ENCODE assay signal across 31 cellular contexts in the genomic region with DNA sequence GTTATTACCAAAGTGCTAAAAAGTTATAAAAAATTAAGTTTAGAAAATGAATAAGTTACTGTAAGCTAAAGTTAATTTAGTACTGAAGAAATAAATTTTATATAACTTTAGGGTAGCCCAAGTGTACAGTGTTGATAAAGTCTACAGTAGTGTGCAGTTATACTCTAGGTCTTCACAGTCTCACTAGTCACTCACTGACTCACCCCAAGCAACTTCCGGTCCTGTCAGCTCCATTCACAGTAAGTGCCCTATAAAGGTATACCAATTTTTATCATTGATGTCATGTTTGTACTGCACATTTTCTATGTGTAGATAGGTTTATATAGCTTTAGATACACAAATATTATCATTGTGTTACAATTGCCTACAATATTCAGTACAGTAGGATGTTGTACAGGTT.
"Had no signal": no experiment of that assay in that cellular context is flagged by ENCODE, and none has a peak within 500 bp of the region (broad histone marks: within the 10 kb centered on the region; RNA-seq: fewer than 3 reads in every experiment).

No MANE protein-coding gene starts in this region.

- H3K27ac ChIP-seq: colonic mucosa, heart left ventricle, lower lobe of right lung, pancreas, prostate gland, sigmoid colon, stomach, thyroid gland, upper lobe of right lung, VCaP had no signal

- H3K4me3 ChIP-seq: colonic mucosa, heart left ventricle, lower lobe of right lung, pancreas, prostate gland, sigmoid colon, stomach, thyroid gland, upper lobe of right lung had no signal

- H3K27me3 Mint-ChIP-seq: stimulated activated memory B cell treated with anti-CD40 and anti-IgM and Interleukin-4, amounts not matched to agents 10 μg/mL and 1 μg/mL and 100 μg/mL, for 72 hours had no signal

- H3K4me1 Mint-ChIP-seq: immature natural killer cell; naive thymus-derived CD8-positive, alpha-beta T cell; neural crest cell; stimulated activated memory B cell treated with anti-CD40 and anti-IgM and Interleukin-4, amounts not matched to agents 10 μg/mL and 1 μg/mL and 100 μg/mL, for 72 hours had no signal

- FAIRE-seq: pancreas, small intestine had no signal

- ATAC-seq: activated naive CD4-positive, alpha-beta T cell treated with anti-CD3 and anti-CD28 coated beads, Interleukin-2, amount 50 U/mL, for 72 hours; activated T-cell treated with anti-CD3 and anti-CD28 coated beads, Interleukin-2, amount 50 U/mL, for 72 hours; heart left ventricle; left lobe of liver; lower lobe of right lung; naive thymus-derived CD8-positive, alpha-beta T cell; pancreas; stimulated activated memory B cell treated with anti-CD40 and anti-IgM and Interleukin-4, amounts not matched to agents 10 μg/mL and 1 μg/mL and 100 μg/mL, for 72 hours; upper lobe of right lung had no signal

- H3K4me3 Mint-ChIP-seq: activated T-cell treated with anti-CD3 and anti-CD28 coated beads, Interleukin-2, amount 50 U/mL, for 72 hours; immature natural killer cell; naive thymus-derived CD8-positive, alpha-beta T cell; neural crest cell; stimulated activated memory B cell treated with anti-CD40 and anti-IgM and Interleukin-4, amounts not matched to agents 10 μg/mL and 1 μg/mL and 100 μg/mL, for 72 hours had no signal

- H3K27ac Mint-ChIP-seq: activated naive CD4-positive, alpha-beta T cell treated with anti-CD3 and anti-CD28 coated beads, Interleukin-2, amount 50 U/mL, for 72 hours; activated T-cell treated with anti-CD3 and anti-CD28 coated beads, Interleukin-2, amount 50 U/mL, for 72 hours; immature natural killer cell; naive thymus-derived CD8-positive, alpha-beta T cell; stimulated activated memory B cell treated with anti-CD40 and anti-IgM and Interleukin-4, amounts not matched to agents 10 μg/mL and 1 μg/mL and 100 μg/mL, for 72 hours had no signal

- DNase-seq: activated CD4-positive, alpha-beta T cell treated with anti-CD3 and anti-CD28 coated beads for 4 hours; activated CD4-positive, alpha-beta T cell treated with anti-CD3 and anti-CD28 coated beads, Interleukin-2, amount 50 U/mL, for 4 hours; activated naive CD4-positive, alpha-beta T cell; activated T-cell treated with anti-CD3 and anti-CD28 coated beads for 4 hours; activated T-cell treated with anti-CD3 and anti-CD28 coated beads, Interleukin-2, amount 50 U/mL, for 72 hours; cerebellar nuclear complex; colonic mucosa; effector memory CD4-positive, alpha-beta T cell; erythroblast; heart left ventricle; hypothalamus; immature natural killer cell; lower lobe of right lung; mesenchymal stem cell; naive thymus-derived CD8-positive, alpha-beta T cell; nucleus accumbens; pancreas; sigmoid colon; small intestine; stimulated activated CD4-positive, alpha-beta T cell treated with anti-CD3 and anti-CD28 coated beads, Interleukin-1b, Interleukin-23, amount 100 ng/mL, for 48 hours; stimulated activated CD4-positive, alpha-beta T cell treated with anti-CD3 and anti-CD28 coated beads, Interleukin-4, amount 100 ng/mL, for 4 hours; stimulated activated CD8-positive, alpha-beta memory T cell treated with anti-CD3 and anti-CD28 coated beads, Interleukin-4, amount 100 ng/mL, for 48 hours; stomach; thyroid gland; upper lobe of right lung had no signal

- H3K36me3 ChIP-seq: colonic mucosa, heart left ventricle, lower lobe of right lung, pancreas, prostate gland, sigmoid colon, stomach, thyroid gland, upper lobe of right lung had no signal

- H3K4me1 ChIP-seq: colonic mucosa, heart left ventricle, lower lobe of right lung, pancreas, prostate gland, sigmoid colon, stomach, thyroid gland, upper lobe of right lung had no signal

- H3K9me3 ChIP-seq: colonic mucosa, pancreas, prostate gland, sigmoid colon, thyroid gland, upper lobe of right lung had no signal

- H3K27me3 ChIP-seq: colonic mucosa, heart left ventricle, pancreas, sigmoid colon, stomach, thyroid gland, upper lobe of right lung had no signal

- H3K36me3 Mint-ChIP-seq: activated naive CD4-positive, alpha-beta T cell treated with anti-CD3 and anti-CD28 coated beads, Interleukin-2, amount 50 U/mL, for 72 hours; immature natural killer cell; naive thymus-derived CD8-positive, alpha-beta T cell; stimulated activated memory B cell treated with anti-CD40 and anti-IgM and Interleukin-4, amounts not matched to agents 10 μg/mL and 1 μg/mL and 100 μg/mL, for 72 hours had no signal
